ENCODE assay signal across 16 cellular contexts in the genomic region with DNA sequence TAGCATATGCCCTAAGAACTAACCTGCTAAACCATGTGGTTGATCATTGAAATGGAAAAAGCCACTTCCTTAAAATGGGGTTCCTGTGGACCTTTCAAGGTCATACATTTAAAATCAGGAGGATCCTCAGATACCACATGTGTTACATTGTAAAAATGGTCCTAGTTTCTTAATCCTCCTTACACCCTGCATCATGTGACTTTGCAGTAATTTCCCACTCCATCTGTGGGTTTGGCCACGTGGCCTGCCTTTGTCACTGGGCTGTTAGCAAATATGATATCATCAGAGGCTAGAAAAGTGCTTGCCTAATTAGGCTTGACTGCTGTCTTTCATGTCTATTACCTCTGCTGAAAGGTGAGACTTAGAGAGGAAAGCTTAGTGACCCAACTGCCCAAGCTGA.
"Had no signal": no experiment of that assay in that cellular context is flagged by ENCODE, and none has a peak within 500 bp of the region (broad histone marks: within the 10 kb centered on the region; RNA-seq: fewer than 3 reads in every experiment).

No MANE protein-coding gene starts in this region.

- DNase-seq: cortex of kidney; effector CD8-positive, alpha-beta T cell; foreskin melanocyte; heart left ventricle; hippocampal formation; kidney glomerular epithelial cell; mammary epithelial cell; naive thymus-derived CD8-positive, alpha-beta T cell; nucleus accumbens; ovary; sigmoid colon; stimulated activated CD4-positive, alpha-beta T cell treated with anti-CD3 and anti-CD28 coated beads, Interleukin-2, amount 100 ng/mL, for 24 hours; stimulated activated CD4-positive, alpha-beta T cell treated with anti-CD3 and anti-CD28 coated beads, Interleukin-4, amount 100 ng/mL, for 4 hours; stimulated activated naive CD4-positive, alpha-beta T cell; trophoblast cell had no signal

- ATAC-seq: heart left ventricle; naive thymus-derived CD8-positive, alpha-beta T cell had no signal

- H3K27ac Mint-ChIP-seq: naive thymus-derived CD8-positive, alpha-beta T cell; neural progenitor cell had no signal

- H3K4me3 Mint-ChIP-seq: naive thymus-derived CD8-positive, alpha-beta T cell; neural progenitor cell had no signal

- H3K36me3 Mint-ChIP-seq: neural progenitor cell had no signal
